20 cellular contexts compared by ENCODE assay signal in genomic region chrX:136198010-136198409, GRCh38. TPM values are rescaled to one million over a fixed set of nuclear protein-coding genes. Genes with fewer than 3 reads are reported as not detected.
DNase-seq lines count a peak whose midpoint lies in the region; ATAC-seq, FAIRE-seq and TF ChIP-seq lines count a peak whose summit lies in the region.
"Had no signal": no experiment of that assay in that cellular context is flagged by ENCODE, and none has a peak within 500 bp of the region (broad histone marks: within the 10 kb centered on the region; RNA-seq: fewer than 3 reads in every experiment).

No MANE protein-coding gene starts in this region.

- ATAC-seq in Right ventricle myocardium inferior (no peak), GM19467 (IDR thresholded peaks at IDR 0.05; ENCODE audit: unreplicated experiment) (no peak), HG02763 (IDR thresholded peaks at IDR 0.05; ENCODE audit: unreplicated experiment) (no peak)

- no peak for TF ChIP-seq CTCF in left ventricle myocardium inferior (IDR thresholded peaks at IDR 0.05; ENCODE audit: borderline replicate concordance)

- H3K36me3 ChIP-seq in left ventricle myocardium inferior, result no peaks in the 10 kb centered on the region
- H3K36me3 ChIP-seq in skeletal muscle tissue (ENCODE audit: control insufficient read depth in 3 of 3, insufficient read depth in 3 of 3, low read length in 3 of 3), result peaks cover 9 to 24% (median 10%) of the 10 kb centered on the region in 3 donors
- H3K36me3 ChIP-seq: BLaER1 treated with 17β-estradiol and CSF1 and Interleukin-3, amounts not matched to agents 10 nM and 100 nM; Peyer's patch had no signal

- DNase-seq in left ventricle myocardium inferior, result no peak
- DNase-seq in Right ventricle myocardium inferior (ENCODE audit: missing footprints), result no peak
- no peak for DNase-seq in COLO829 (ENCODE audit: low spot score)
- DNase-seq in activated naive CD4-positive, alpha-beta T cell treated with anti-CD3 and anti-CD28 coated beads, Interleukin-2, amount 50 U/mL, for 16 hours, result no peak
- DNase-seq: activated CD8-positive, alpha-beta memory T cell treated with anti-CD3 and anti-CD28 coated beads, Interleukin-2, amount 50 U/mL, for 4 hours; dermis blood vessel endothelial cell; NCI-H1092; NCI-H510A; NK-92 treated with Interleukin-12 subunit alpha and Interleukin-12 subunit beta, amount 100 ng/mL, for 24 hours; Peyer's patch; SK-N-SH; stimulated activated CD4-positive, alpha-beta T cell treated with anti-CD3 and anti-CD28 coated beads, Interleukin-15, amount 100 ng/mL, for 24 hours had no signal

- H3K9ac ChIP-seq in skeletal muscle tissue (ENCODE audit: low read depth in 1 of 3, low read length in 3 of 3), result peak overlapping the region; percentile 91 to 93 (median 92)
- H3K9ac ChIP-seq: BLaER1 treated with 17β-estradiol and CSF1 and Interleukin-3, amounts not matched to agents 10 nM and 100 nM; SK-N-SH had no signal

- H3K4me1 ChIP-seq in left ventricle myocardium inferior, result peaks cover 82% of the 10 kb centered on the region
- H3K4me1 ChIP-seq in skeletal muscle tissue (ENCODE audit: control insufficient read depth in 3 of 3, insufficient read depth in 3 of 3, low read length in 3 of 3), result peaks cover 30 to 39% (median 31%) of the 10 kb centered on the region in 3 donors

- H3K27ac ChIP-seq in left ventricle myocardium inferior (replicated peaks) (peak overlapping the region; percentile 87), skeletal muscle tissue (ENCODE audit: low read depth, low read length) (peak overlapping the region; percentile 98)

- H3K27me3 ChIP-seq in left ventricle myocardium inferior (ENCODE audit: low read depth), result no peaks in the 10 kb centered on the region
- H3K27me3 ChIP-seq in skeletal muscle tissue (ENCODE audit: control insufficient read depth in 3 of 3, insufficient read depth in 3 of 3, low read length in 3 of 3), result no peaks in the 10 kb centered on the region
- H3K27me3 ChIP-seq: Peyer's patch had no signal

- H3K4me3 ChIP-seq in left ventricle myocardium inferior (peak overlapping the region; percentile 57), skeletal muscle tissue (ENCODE audit: low read length in 3 of 3) (peak overlapping the region; percentile 74 to 79 (median 79))
- H3K4me3 ChIP-seq: BLaER1 treated with 17β-estradiol and CSF1 and Interleukin-3, amounts not matched to agents 10 nM and 100 nM had no signal

- H3K9me3 ChIP-seq in left ventricle myocardium inferior (replicated peaks) (no peaks in the 10 kb centered on the region), skeletal muscle tissue (ENCODE audit: control insufficient read depth in 3 of 3, low read length in 3 of 3) (no peaks in the 10 kb centered on the region)
- H3K9me3 ChIP-seq: BLaER1 treated with 17β-estradiol and CSF1 and Interleukin-3, amounts not matched to agents 10 nM and 100 nM; Peyer's patch; SK-N-SH had no signal

- intact Hi-C loops in left ventricle myocardium inferior (cut with micrococcal nuclease), result no loop called here
- intact Hi-C loops in Right ventricle myocardium inferior (cut with DNase I), result loop anchor here (1.0 kb wide), 1 partner anchor 28 kb away; no protein-coding TSS in a partner anchor

- FAIRE-seq in islet of Langerhans (lab: Jason Lieb, UNC), result peak; percentile 73
- FAIRE-seq: A204.1, bronchial epithelial cell, endothelial cell of umbilical vein had no signal

RNA-seq across cellular contexts. Expression of gene FHL1, which starts 50.7 kb away (rescaled TPM):
- total RNA-seq in left ventricle myocardium inferior (1,867 TPM), Right ventricle myocardium inferior (1,876 TPM), skeletal muscle tissue (888 TPM)

RNA-seq across cellular contexts. Expression of gene MAP7D3, which starts 53.2 kb away (rescaled TPM):
- total RNA-seq in left ventricle myocardium inferior (13.8 TPM), Right ventricle myocardium inferior (13.5 TPM), skeletal muscle tissue (6.3 TPM)
